In genomic region chr9:76756273-76756650, GRCh38 we compare ENCODE assay signal across 9 cellular contexts. TPM values are rescaled to one million over a fixed set of nuclear protein-coding genes. Genes with fewer than 3 reads are reported as not detected.
A peak's percentile ranks its signal among the peaks of the same experiment; 100 is the strongest.
DNase-seq lines count a peak whose midpoint lies in the region; ATAC-seq and TF ChIP-seq lines count a peak whose summit lies in the region.
"Had no signal": no experiment of that assay in that cellular context is flagged by ENCODE, and none has a peak within 500 bp of the region (broad histone marks: within the 10 kb centered on the region; RNA-seq: fewer than 3 reads in every experiment).

No MANE protein-coding gene starts in this region.

- H3K4me1 ChIP-seq in BLaER1 (peaks cover 45% of the 10 kb centered on the region), lung (ENCODE audit: control insufficient read depth in 2 of 2, insufficient read depth in 2 of 2, low read length in 2 of 2) (no peaks in the 10 kb centered on the region)

- TF ChIP-seq POLR2A in NB4 (IDR thresholded peaks at IDR 0.05; ENCODE audit: extremely low read depth, insufficient read length) = no peak

- no peak overlapping the region for H3K4me3 ChIP-seq in BLaER1
- H3K4me3 ChIP-seq in NB4 (ENCODE audit: low read depth, low read length) = no peak overlapping the region
- H3K4me3 ChIP-seq in WERI-Rb-1 (ENCODE audit: low read depth, low read length) = no peak overlapping the region
- no peak overlapping the region for H3K4me3 ChIP-seq in lung

- H3K27ac ChIP-seq in BLaER1 = no peak overlapping the region
- H3K27ac ChIP-seq in WERI-Rb-1 = no peak overlapping the region
- H3K27ac ChIP-seq in lung (ENCODE audit: low read depth in 1 of 2, low read length in 1 of 2) = no peak overlapping the region

- no peaks in the 10 kb centered on the region for H3K36me3 ChIP-seq in BLaER1
- H3K36me3 ChIP-seq in WERI-Rb-1 = no peaks in the 10 kb centered on the region
- no peaks in the 10 kb centered on the region for H3K36me3 ChIP-seq in lung (ENCODE audit: control insufficient read depth in 2 of 2, insufficient read depth in 2 of 2, low read length in 2 of 2)

- DNase-seq in NB4 (ENCODE audit: low read depth) (peak; percentile 63), WERI-Rb-1 (peak; percentile 49), lung (ENCODE audit: low spot score) (no peak), GM19240 (ENCODE audit: insufficient read length, low spot score) (no peak), OCI-M2 (lab: John Stamatoyannopoulos, UW; ENCODE audit: unreplicated experiment) (no peak)
- no peak for DNase-seq in stimulated activated naive CD4-positive, alpha-beta T cell treated with Interleukin-2 at 50 U/mL for 16 hours (lab: John Stamatoyannopoulos, UW)

- 53 to 58% methylated on average over 6 of the region's 6 CpGs for WGBS in lung, 2 donors

- no peak overlapping the region for H3K9ac ChIP-seq in BLaER1

- H3K4me2 ChIP-seq in BLaER1 = peak overlapping the region; percentile 36; the same call in 1 of the 2 replicates

- no peaks in the 10 kb centered on the region for H3K9me3 ChIP-seq in BLaER1
- no peaks in the 10 kb centered on the region for H3K9me3 ChIP-seq in WERI-Rb-1 (ENCODE audit: severe bottlenecking)
- no peaks in the 10 kb centered on the region for H3K9me3 ChIP-seq in lung (ENCODE audit: control insufficient read depth in 2 of 2, insufficient read depth in 1 of 2, low read length in 1 of 2)

- peak; percentile 33 for ATAC-seq in GM21515 (IDR thresholded peaks at IDR 0.05; ENCODE audit: unreplicated experiment)
- ATAC-seq in lung (ENCODE audit: insufficient read depth, low FRiP score) = no peak

- H3K27me3 ChIP-seq in BLaER1 (no peaks in the 10 kb centered on the region), WERI-Rb-1 (ENCODE audit: insufficient read depth, low read depth, severe bottlenecking) (no peaks in the 10 kb centered on the region), lung (ENCODE audit: control insufficient read depth, insufficient read depth) (no peaks in the 10 kb centered on the region)

- peak; percentile 38 for TF ChIP-seq CTCF in NB4 (IDR thresholded peaks at IDR 0.05; ENCODE audit: low read depth, low read length)
- peak; percentile 47 for TF ChIP-seq CTCF in WERI-Rb-1 (IDR thresholded peaks at IDR 0.05; ENCODE audit: low read depth, low read length)
- peak; percentile 1 for TF ChIP-seq CTCF in lung (IDR thresholded peaks at IDR 0.05; ENCODE audit: control extremely low read depth, extremely low read depth)

- no peaks in the 10 kb centered on the region for H4K20me1 ChIP-seq in BLaER1

RNA-seq across cellular contexts. Expression of gene PCA3, which starts 8.0 kb away (rescaled TPM):
- total RNA-seq in lung = under 1 TPM in 1 of 2 donors, not detected in 1; 0.09 TPM
- under 1 TPM; 0.05 to 0.08 TPM for polyA plus RNA-seq in lung
- total RNA-seq: dermis microvascular lymphatic vessel endothelial cell had no signal

Comparison
In these comparisons a context has a peak if more than half of its experiments do, and no peak if none do; other contexts are left out.
1. DNase-seq: peak in NB4 (single experiment) and WERI-Rb-1 (single experiment); none in lung (single experiment), GM19240 (single experiment), OCI-M2 (single experiment) and stimulated activated naive CD4-positive, alpha-beta T cell treated with Interleukin-2 at 50 U/mL for 16 hours (single experiment).
2. Peak in every context shown above with its lines, with median percentiles within 50 percentile points of each other: CTCF ChIP-seq.